26 cellular contexts compared by ENCODE assay signal in the genomic region with DNA sequence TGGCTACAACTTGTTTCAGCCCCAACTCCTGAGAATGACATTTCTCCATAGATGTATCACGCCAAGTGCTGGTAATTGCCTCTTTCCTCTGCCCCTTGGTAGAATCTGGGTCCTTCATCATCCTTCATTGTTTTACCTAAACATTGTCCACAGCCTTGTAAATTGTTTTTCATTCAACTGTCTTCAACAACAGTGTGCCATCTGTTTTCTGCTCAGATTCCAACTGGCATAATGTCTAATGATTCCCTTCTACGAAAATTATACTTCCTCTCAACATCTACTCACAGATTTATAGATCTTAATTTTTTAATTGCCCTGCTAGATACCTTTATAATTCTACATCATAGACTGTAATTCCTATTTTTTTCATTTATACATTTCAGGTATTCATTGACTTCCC.
"Had no signal": no experiment of that assay in that cellular context is flagged by ENCODE, and none has a peak within 500 bp of the region (broad histone marks: within the 10 kb centered on the region; RNA-seq: fewer than 3 reads in every experiment).

No MANE protein-coding gene starts in this region.

- DNase-seq: activated B cell treated with CpG ODN at 0.5 μM for 24 hours; activated CD4-positive, alpha-beta T cell treated with anti-CD3 and anti-CD28 coated beads for 48 hours; activated CD4-positive, alpha-beta T cell treated with anti-CD3 and anti-CD28 coated beads, Interleukin-2, amount 50 U/mL, for 1 hour; activated CD4-positive, alpha-beta T cell treated with anti-CD3 and anti-CD28 coated beads, Interleukin-2, amount 50 U/mL, for 48 hours; activated CD8-positive, alpha-beta memory T cell treated with anti-CD3 and anti-CD28 coated beads for 24 hours; activated CD8-positive, alpha-beta T cell treated with anti-CD3 and anti-CD28 coated beads for 36 hours; activated effector memory CD4-positive, alpha-beta T cell treated with Interleukin-2 at 50 U/mL for 16 hours; activated gamma-delta T cell treated with Interleukin-2 at 50 U/mL for 16 hours; activated naive CD4-positive, alpha-beta T cell treated with anti-CD3 and anti-CD28 coated beads, Interleukin-2, amount 50 U/mL, for 16 hours; activated naive CD4-positive, alpha-beta T cell treated with Interleukin-2 at 50 U/mL for 16 hours; activated naive CD8-positive, alpha-beta T cell treated with anti-CD3 and anti-CD28 coated beads, Interleukin-2, amount 10 ng/mL, durations not matched to agents 7 days and 5 days; activated T-cell treated with anti-CD3 and anti-CD28 coated beads, Interleukin-2, amount 50 U/mL, for 4 hours; dorsolateral prefrontal cortex; effector memory CD4-positive, alpha-beta T cell; endodermal cell; foreskin fibroblast; head of caudate nucleus; T-helper 1 cell; T-helper 17 cell; T1000; WERI-Rb-1 had no signal

- H3K36me3 ChIP-seq: ascending aorta, WERI-Rb-1 had no signal

- H3K27me3 ChIP-seq: ascending aorta had no signal

- H3K4me1 ChIP-seq: ascending aorta had no signal

- ATAC-seq: activated CD4-positive, CD25-positive, alpha-beta regulatory T cell treated with anti-CD3 and anti-CD28 coated beads, Interleukin-2, amount 50 U/mL, for 24 hours; activated CD8-positive, alpha-beta T cell treated with anti-CD3 and anti-CD28 coated beads for 36 hours; activated T-cell treated with anti-CD3 and anti-CD28 coated beads, Interleukin-2, amount 50 U/mL, for 4 hours; activated T-helper 17 cell treated with anti-CD3 and anti-CD28 coated beads, Interleukin-2, amount 50 U/mL, for 72 hours; esophagus mucosa; T-helper 17 cell had no signal

- H3K27ac ChIP-seq: ascending aorta, coronary artery, dorsolateral prefrontal cortex, WERI-Rb-1 had no signal

- H3K4me3 ChIP-seq: ascending aorta, coronary artery, dorsolateral prefrontal cortex had no signal

- H3K9me3 ChIP-seq: ascending aorta had no signal
